12 cellular contexts compared by ENCODE assay signal in the genomic region with DNA sequence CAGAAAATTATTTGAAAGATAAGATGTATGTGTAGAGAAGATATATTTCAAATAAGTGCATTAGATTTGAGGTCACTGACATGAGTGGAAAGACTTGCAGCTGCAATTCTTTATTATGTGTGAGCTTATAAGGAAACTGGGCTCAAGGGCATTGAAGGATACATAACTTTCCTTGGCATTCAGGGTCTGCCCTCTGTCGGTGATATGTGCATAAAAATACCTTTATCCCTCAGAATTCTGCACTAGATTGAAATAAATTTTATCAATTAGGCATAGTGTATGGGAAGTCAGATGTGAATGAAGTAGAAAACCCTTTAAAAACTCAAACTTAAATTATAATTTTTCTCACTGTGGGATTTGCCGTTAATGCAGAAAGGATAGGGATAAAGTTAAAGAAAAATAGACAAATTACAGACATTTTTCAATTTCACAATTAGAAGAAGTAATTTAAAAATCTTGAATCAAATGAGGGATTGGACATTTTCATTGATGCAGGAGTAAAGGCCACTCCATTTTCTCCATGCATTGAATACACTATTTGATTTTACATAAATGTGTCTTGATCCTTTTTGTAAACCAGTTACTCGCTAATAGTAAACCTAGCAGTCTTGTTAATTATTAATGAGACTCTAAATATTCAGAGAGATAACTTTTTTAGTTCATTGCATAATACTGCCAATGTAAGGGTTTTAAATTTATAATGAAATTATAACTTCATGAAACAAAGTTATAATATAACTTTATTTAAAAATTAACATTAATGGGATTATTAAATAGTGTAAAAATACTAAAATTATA. TPM values are rescaled to one million over a fixed set of nuclear protein-coding genes. Genes with fewer than 3 reads are reported as not detected.
A peak's percentile ranks its signal among the peaks of the same experiment; 100 is the strongest.
DNase-seq lines count a peak whose midpoint lies in the region; FAIRE-seq and TF ChIP-seq lines count a peak whose summit lies in the region.
"Had no signal": no experiment of that assay in that cellular context is flagged by ENCODE, and none has a peak within 500 bp of the region (broad histone marks: within the 10 kb centered on the region; RNA-seq: fewer than 3 reads in every experiment).

No MANE protein-coding gene starts in this region.

- H3K27ac Mint-ChIP-seq in activated CD4-positive, alpha-beta memory T cell treated with anti-CD3 and anti-CD28 coated beads for 36 hours = no peak overlapping the region

- no peaks in the 10 kb centered on the region for H3K9me3 Mint-ChIP-seq in activated CD4-positive, alpha-beta memory T cell treated with anti-CD3 and anti-CD28 coated beads for 36 hours

- DNase-seq in AG09319 (ENCODE audit: extremely low read depth, low read depth) = no peak
- peak; percentile 7 for DNase-seq in HTR-8/SVneo (ENCODE audit: insufficient read length, low spot score)
- DNase-seq in WERI-Rb-1 = no peak
- DNase-seq in kidney = no peak
- no peak for DNase-seq in H7
- no peak for DNase-seq in activated CD4-positive, alpha-beta memory T cell treated with anti-CD3 and anti-CD28 coated beads for 36 hours
- no peak for DNase-seq in COR-L47 (lab: John Stamatoyannopoulos, UW)
- DNase-seq in DMS79 treated with DMSO at 0.1 percent for 48 hours (lab: John Stamatoyannopoulos, UW) = no peak
- DNase-seq: activated CD4-positive, alpha-beta T cell treated with anti-CD3 and anti-CD28 coated beads, Interleukin-2, amount 50 U/mL, for 48 hours; amniotic stem cell; EL; KG1 had no signal

- no peak overlapping the region for H3K9ac ChIP-seq in kidney (ENCODE audit: low read length in 2 of 2)

- peaks cover 1% of the 10 kb centered on the region for H3K27me3 Mint-ChIP-seq in activated CD4-positive, alpha-beta memory T cell treated with anti-CD3 and anti-CD28 coated beads for 36 hours

- no peaks in the 10 kb centered on the region for H3K4me1 Mint-ChIP-seq in activated CD4-positive, alpha-beta memory T cell treated with anti-CD3 and anti-CD28 coated beads for 36 hours (ENCODE audit: low read depth)

- CTCF ChIA-PET in activated CD4-positive, alpha-beta memory T cell treated with anti-CD3 and anti-CD28 coated beads for 36 hours (lab: Charles Lee) = no interaction called here

- POLR2A ChIA-PET in activated CD4-positive, alpha-beta memory T cell treated with anti-CD3 and anti-CD28 coated beads for 36 hours (lab: Charles Lee) = no interaction called here

- H3K9me3 ChIP-seq in WERI-Rb-1 (ENCODE audit: severe bottlenecking) = no peaks in the 10 kb centered on the region
- no peaks in the 10 kb centered on the region for H3K9me3 ChIP-seq in kidney (ENCODE audit: control insufficient read depth in 1 of 2, low read length in 2 of 2)

- H3K27ac ChIP-seq in WERI-Rb-1 (no peak overlapping the region), kidney (ENCODE audit: low read depth in 2 of 2, low read length in 2 of 2) (no peak overlapping the region)

- intact Hi-C loops in kidney (cut with DNase I) = no loop called here
- intact Hi-C loops in activated CD4-positive, alpha-beta memory T cell treated with anti-CD3 and anti-CD28 coated beads for 36 hours (cut with micrococcal nuclease) = no loop called here

- H3K36me3 ChIP-seq in WERI-Rb-1 (no peaks in the 10 kb centered on the region), kidney (ENCODE audit: control insufficient read depth in 1 of 2, insufficient read depth in 2 of 2, low read length in 2 of 2) (no peaks in the 10 kb centered on the region), H7 (replicated peaks; ENCODE audit: control insufficient read depth, insufficient read depth, low read length) (no peaks in the 10 kb centered on the region)

- no peaks in the 10 kb centered on the region for H3K27me3 ChIP-seq in WERI-Rb-1 (ENCODE audit: insufficient read depth, low read depth, severe bottlenecking)
- H3K27me3 ChIP-seq in H7 (ENCODE audit: control insufficient read depth, insufficient read depth, low read length) = no peaks in the 10 kb centered on the region

- no peaks in the 10 kb centered on the region for H3K36me3 Mint-ChIP-seq in activated CD4-positive, alpha-beta memory T cell treated with anti-CD3 and anti-CD28 coated beads for 36 hours

- TF ChIP-seq CTCF in AG09319 (IDR thresholded peaks at IDR 0.05; ENCODE audit: low read depth, low read length) = peak; percentile 22
- 0 out of 2 replicates have a peak, but pooled peaks have one; percentile 22 for TF ChIP-seq CTCF in WERI-Rb-1 (IDR thresholded peaks at IDR 0.05; ENCODE audit: low read depth, low read length)
- peak; percentile 20 for TF ChIP-seq CTCF in kidney (IDR thresholded peaks at IDR 0.05; ENCODE audit: borderline replicate concordance, extremely low read depth, insufficient read depth)

- H3K4me3 ChIP-seq in WERI-Rb-1 (ENCODE audit: low read depth, low read length) (no peak overlapping the region), kidney (ENCODE audit: low read length in 2 of 2) (no peak overlapping the region), H7 (ENCODE audit: insufficient read depth, low read depth, low read length) (no peak overlapping the region)

- H3K4me3 Mint-ChIP-seq in activated CD4-positive, alpha-beta memory T cell treated with anti-CD3 and anti-CD28 coated beads for 36 hours = no peak overlapping the region

- FAIRE-seq in HTR-8/SVneo (lab: Jason Lieb, UNC) = no peak
- peak; percentile 95 for FAIRE-seq in kidney (lab: Jason Lieb, UNC)

- H3K4me1 ChIP-seq in kidney (ENCODE audit: control insufficient read depth in 1 of 2, insufficient read depth in 1 of 2, low read depth in 1 of 2, low read length in 2 of 2) = no peaks in the 10 kb centered on the region

RNA-seq across cellular contexts. Expression of gene ETNPPL, which starts 21.0 kb away (rescaled TPM):
- not detected for total RNA-seq in kidney
- polyA plus RNA-seq in kidney (ENCODE audit: insufficient read depth, low read depth, low replicate concordance) = 1.7 TPM
- 1.0 and 2.3 TPM in 2 replicates for total RNA-seq in H7 (2014; rRNA removed; shearing (Covaris generic))
- not detected for total RNA-seq in activated CD4-positive, alpha-beta memory T cell treated with anti-CD3 and anti-CD28 coated beads for 36 hours
